ENCODE assay signal across 19 cellular contexts in the genomic region with DNA sequence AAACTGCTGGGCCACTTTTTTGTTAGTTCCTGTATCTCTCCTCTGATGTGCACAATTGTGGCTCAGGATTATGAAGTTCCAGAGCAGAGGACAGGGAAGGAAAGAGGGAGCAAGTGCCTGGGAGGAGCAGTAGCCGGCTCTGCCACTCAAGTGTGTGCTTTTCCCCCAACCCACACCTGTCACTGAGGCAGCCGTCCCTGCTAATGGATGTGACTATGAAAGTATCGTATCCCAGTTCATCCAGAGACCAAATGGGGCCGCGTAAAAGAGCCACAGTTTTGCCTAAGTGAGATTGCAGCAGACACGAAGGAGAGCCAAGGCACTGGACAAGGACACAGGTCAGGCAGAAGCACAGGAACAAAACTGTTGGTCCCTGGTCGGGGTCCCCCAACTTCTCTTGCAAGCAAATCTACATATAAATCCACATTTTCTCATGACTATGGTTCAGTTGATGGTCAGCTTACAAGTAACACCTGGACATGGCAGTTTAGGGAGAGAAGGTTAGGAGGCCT.
"Had no signal": no experiment of that assay in that cellular context is flagged by ENCODE, and none has a peak within 500 bp of the region (broad histone marks: within the 10 kb centered on the region; RNA-seq: fewer than 3 reads in every experiment).

No MANE protein-coding gene starts in this region.

- H3K9me3 ChIP-seq: MG63, SJCRH30, SK-N-SH had no signal

- H3K36me3 Mint-ChIP-seq: activated CD8-positive, alpha-beta memory T cell treated with anti-CD3 and anti-CD28 coated beads, Interleukin-2, amount 10 ng/mL, durations not matched to agents 7 days and 5 days; activated naive CD4-positive, alpha-beta T cell treated with anti-CD3 and anti-CD28 coated beads, Interleukin-2, amount 50 U/mL, for 24 hours had no signal

- H3K27me3 ChIP-seq: brain microvascular endothelial cell, cardiac muscle cell, MG63, Peyer's patch, SJCRH30 had no signal

- H3K27me3 Mint-ChIP-seq: activated naive CD4-positive, alpha-beta T cell treated with anti-CD3 and anti-CD28 coated beads, Interleukin-2, amount 50 U/mL, for 24 hours had no signal

- H3K27ac Mint-ChIP-seq: activated naive CD4-positive, alpha-beta T cell treated with anti-CD3 and anti-CD28 coated beads, Interleukin-2, amount 50 U/mL, for 24 hours had no signal

- H3K4me3 Mint-ChIP-seq: activated CD8-positive, alpha-beta memory T cell treated with anti-CD3 and anti-CD28 coated beads, Interleukin-2, amount 10 ng/mL, durations not matched to agents 7 days and 5 days; activated naive CD4-positive, alpha-beta T cell treated with anti-CD3 and anti-CD28 coated beads, Interleukin-2, amount 50 U/mL, for 24 hours had no signal

- H3K4me3 ChIP-seq: cardiac muscle cell, MG63, Peyer's patch, SJCRH30 had no signal

- H3K36me3 ChIP-seq: brain microvascular endothelial cell, cardiac muscle cell, MG63, Peyer's patch, SJCRH30 had no signal

- H3K9me3 Mint-ChIP-seq: activated naive CD4-positive, alpha-beta T cell treated with anti-CD3 and anti-CD28 coated beads, Interleukin-2, amount 50 U/mL, for 24 hours had no signal

- H3K27ac ChIP-seq: brain microvascular endothelial cell, cardiac muscle cell, RWPE1, SJCRH30, VCaP had no signal

- DNase-seq: activated CD4-positive, CD25-positive, alpha-beta regulatory T cell; activated CD8-positive, alpha-beta memory T cell treated with anti-CD3 and anti-CD28 coated beads, Interleukin-2, amount 10 ng/mL, durations not matched to agents 7 days and 5 days; activated T-cell treated with anti-CD3 and anti-CD28 coated beads for 4 hours; brain microvascular endothelial cell; MG63; NCI-H1105 treated with DMSO at 0.1 percent for 48 hours; NCI-H1436 treated with DMSO at 0.1 percent for 48 hours; NCI-H187; NCI-H2081; NCI-H510A treated with DMSO at 0.1 percent for 48 hours; Peyer's patch; Right ventricle myocardium superior; SK-N-SH; T-helper 1 cell had no signal

- ATAC-seq: activated CD8-positive, alpha-beta memory T cell treated with anti-CD3 and anti-CD28 coated beads, Interleukin-2, amount 10 ng/mL, durations not matched to agents 7 days and 5 days had no signal
